Comparison of ENCODE assay signal across 1 cellular context in genomic region chr3:113585228-113585627, GRCh38.
TF ChIP-seq lines count a peak whose summit lies in the region.

No MANE protein-coding gene starts in this region.

TF ChIP-seq in H1, 55 proteins besides CTCF, POLR2A, EP300 and RAD21:
- TF ChIP-seq GABPA (IDR thresholded peaks at IDR 0.05; ENCODE audit: borderline replicate concordance, insufficient read depth, low read length) (no peak), CEBPB (IDR thresholded peaks at IDR 0.05; ENCODE audit: low read depth, low read length) (peak; percentile 61)
